ENCODE assay signal across 11 cellular contexts in the genomic region with DNA sequence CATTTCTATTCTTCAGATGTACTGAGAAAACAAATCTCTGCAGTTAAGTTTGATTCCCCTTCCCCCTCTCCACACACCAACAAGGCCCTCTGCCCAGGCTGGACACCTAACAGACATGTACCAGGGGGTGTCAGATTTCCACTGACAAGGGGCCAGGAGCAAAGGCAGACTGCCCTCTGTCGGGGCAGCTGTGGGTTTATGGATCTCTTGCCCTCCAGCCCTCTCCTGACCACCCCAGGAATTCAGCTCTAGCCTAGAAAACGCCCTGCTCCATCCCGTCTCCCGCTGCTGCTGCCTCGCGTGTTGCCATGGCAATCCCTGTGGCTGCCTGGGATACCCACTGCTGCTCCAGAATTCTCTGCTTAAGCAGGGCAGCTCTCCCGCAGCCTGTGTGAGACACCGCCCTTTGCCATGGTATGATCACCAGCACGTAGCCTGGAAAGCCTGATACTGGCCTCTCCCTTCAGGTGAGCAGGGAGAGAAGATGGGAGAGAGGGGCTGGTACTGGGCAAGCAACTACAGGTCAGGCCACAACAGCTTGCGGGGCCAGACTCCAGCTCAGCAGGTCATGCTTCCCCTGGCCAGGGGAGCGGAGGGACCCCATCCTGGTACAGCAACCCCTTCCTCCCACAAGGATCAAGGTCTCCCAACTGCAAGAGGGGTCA. TPM values are rescaled to one million over a fixed set of nuclear protein-coding genes. Genes with fewer than 3 reads are reported as not detected.
DNase-seq lines count a peak whose midpoint lies in the region; ATAC-seq and TF ChIP-seq lines count a peak whose summit lies in the region.
"Had no signal": no experiment of that assay in that cellular context is flagged by ENCODE, and none has a peak within 500 bp of the region (broad histone marks: within the 10 kb centered on the region; RNA-seq: fewer than 3 reads in every experiment).

No MANE protein-coding gene starts in this region.

- no peak overlapping the region for H3K4me3 ChIP-seq in right atrium auricular region
- H3K4me3 ChIP-seq: ascending aorta had no signal

- peak overlapping the region; percentile 43 for H3K27ac Mint-ChIP-seq in type B pancreatic cell
- H3K27ac Mint-ChIP-seq: activated B cell treated with CpG ODN at 0.5 μM for 24 hours; stimulated activated effector memory CD8-positive, alpha-beta T cell treated with anti-CD3 and anti-CD28 coated beads, Interleukin-12 subunit alpha, Interleukin-12 subunit beta, amount 100 ng/mL, for 72 hours had no signal

- H3K4me1 Mint-ChIP-seq in type B pancreatic cell (ENCODE audit: unreplicated experiment): peaks cover 34% of the 10 kb centered on the region

- no peaks in the 10 kb centered on the region for H3K27me3 ChIP-seq in right atrium auricular region
- H3K27me3 ChIP-seq: ascending aorta had no signal

- ATAC-seq in Right ventricle myocardium inferior: peak; percentile 20
- ATAC-seq: stimulated activated effector memory CD8-positive, alpha-beta T cell treated with anti-CD3 and anti-CD28 coated beads, Interleukin-12 subunit alpha, Interleukin-12 subunit beta, amount 100 ng/mL, for 72 hours had no signal

- no peaks in the 10 kb centered on the region for H3K36me3 ChIP-seq in right atrium auricular region
- H3K36me3 ChIP-seq: ascending aorta had no signal

- H3K27ac ChIP-seq in right atrium auricular region: no peak overlapping the region
- H3K27ac ChIP-seq: ascending aorta had no signal

- TF ChIP-seq CTCF in right atrium auricular region (IDR thresholded peaks at IDR 0.05): no peak
- no peak for TF ChIP-seq CTCF in type B pancreatic cell (conservative IDR thresholded peaks at IDR 0.05)

- intact Hi-C loops in Right ventricle myocardium inferior (cut with DNase I): no loop called here

- H3K9me3 ChIP-seq in right atrium auricular region: no peaks in the 10 kb centered on the region
- H3K9me3 ChIP-seq: ascending aorta had no signal

- no peaks in the 10 kb centered on the region for H3K9me3 Mint-ChIP-seq in type B pancreatic cell
- H3K9me3 Mint-ChIP-seq: activated B cell treated with CpG ODN at 0.5 μM for 24 hours; stimulated activated effector memory CD8-positive, alpha-beta T cell treated with anti-CD3 and anti-CD28 coated beads, Interleukin-12 subunit alpha, Interleukin-12 subunit beta, amount 100 ng/mL, for 72 hours had no signal

- H3K36me3 Mint-ChIP-seq in type B pancreatic cell: no peaks in the 10 kb centered on the region

- peaks cover 30% of the 10 kb centered on the region for H3K27me3 Mint-ChIP-seq in type B pancreatic cell

- H3K4me1 ChIP-seq in right atrium auricular region: peaks cover 0 to 26% of the 10 kb centered on the region in 2 donors
- H3K4me1 ChIP-seq: ascending aorta had no signal

- peak overlapping the region; percentile 28 for H3K4me3 Mint-ChIP-seq in type B pancreatic cell
- H3K4me3 Mint-ChIP-seq: activated B cell treated with CpG ODN at 0.5 μM for 24 hours; stimulated activated effector memory CD8-positive, alpha-beta T cell treated with anti-CD3 and anti-CD28 coated beads, Interleukin-12 subunit alpha, Interleukin-12 subunit beta, amount 100 ng/mL, for 72 hours had no signal

- DNase-seq in Right ventricle myocardium inferior (ENCODE audit: missing footprints) (no peak), right atrium auricular region (ENCODE audit: low spot score) (no peak), cerebellar nuclear complex (lab: John Stamatoyannopoulos, UW) (peak; percentile 43 to 80), islet precursor cell (peak; percentile 84), type B pancreatic cell (ENCODE audit: extremely low spot score, unreplicated experiment) (no peak), NCI-H774 (lab: John Stamatoyannopoulos, UW) (no peak), hepatic stellate cell (ENCODE audit: low spot score) (no peak), NCI-H524 treated with DMSO at 0.1 percent for 48 hours (lab: John Stamatoyannopoulos, UW) (no peak)
- DNase-seq: activated B cell treated with CpG ODN at 0.5 μM for 24 hours had no signal

RNA-seq across cellular contexts. Expression of gene BUD13, which starts 41.6 kb away (rescaled TPM):
- total RNA-seq in Right ventricle myocardium inferior: 7.8 TPM
- 1 to 10 TPM; 6.6 to 9.6 TPM for total RNA-seq in right atrium auricular region
- total RNA-seq in type B pancreatic cell (ENCODE audit: low replicate concordance): 20.3 and 23.8 TPM in 2 replicates

RNA-seq across cellular contexts. Expression of gene ZPR1, which starts 56.6 kb away (rescaled TPM):
- total RNA-seq in Right ventricle myocardium inferior (23.3 TPM), right atrium auricular region (10 to 100 TPM; 16.8 to 20.6 TPM), type B pancreatic cell (ENCODE audit: low replicate concordance) (41.2 and 57.0 TPM in 2 replicates)

Comparison
In these comparisons a context has a peak if more than half of its experiments do, and no peak if none do; other contexts are left out.
1. DNase-seq: peak in cerebellar nuclear complex (2 of 2) and islet precursor cell (single experiment); none in Right ventricle myocardium inferior (single experiment), right atrium auricular region (single experiment), type B pancreatic cell (single experiment), NCI-H774 (single experiment), hepatic stellate cell (single experiment) and NCI-H524 treated with DMSO at 0.1 percent for 48 hours (single experiment).